1 cellular context compared by ENCODE assay signal in genomic region chr9:95852059-95853032, GRCh38.
A peak's percentile ranks its signal among the peaks of the same experiment; 100 is the strongest.
TF ChIP-seq lines count a peak whose summit lies in the region.

No MANE protein-coding gene starts in this region.

TF ChIP-seq in GM12878, 131 proteins besides CTCF, POLR2A, EP300 and RAD21 (continued from another document):
- no peak for TF ChIP-seq PRDM15 (CRISPR knock-in tag; IDR thresholded peaks at IDR 0.05)
- no peak for TF ChIP-seq SREBF2 (IDR thresholded peaks at IDR 0.05; ENCODE audit: low read length)
- no peak for TF ChIP-seq ZZZ3 (IDR thresholded peaks at IDR 0.05; ENCODE audit: control insufficient read depth, insufficient read length, low read depth)
- TF ChIP-seq ZNF622 (IDR thresholded peaks at IDR 0.05) = no peak
- 0 out of 2 replicates have a peak, but pooled peaks have one; percentile 17 for TF ChIP-seq SPI1 (IDR thresholded peaks at IDR 0.05; ENCODE audit: borderline replicate concordance, insufficient read depth, low read depth, low read length)
- TF ChIP-seq ZBTB4 (CRISPR knock-in tag; IDR thresholded peaks at IDR 0.05) = 0 out of 2 replicates have a peak, but pooled peaks have one; percentile 7
- 0 out of 2 replicates have a peak, but pooled peaks have one; percentile 50 for TF ChIP-seq YY1 (IDR thresholded peaks at IDR 0.05; ENCODE audit: low read depth, low read length)
- TF ChIP-seq PML (IDR thresholded peaks at IDR 0.05; ENCODE audit: low read length) = peak; percentile 92
- TF ChIP-seq TARDBP (IDR thresholded peaks at IDR 0.05; ENCODE audit: borderline replicate concordance) = peak; percentile 87
- peak; percentile 100 for TF ChIP-seq IRF4 (IDR thresholded peaks at IDR 0.05; ENCODE audit: low read depth, low read length)
- no peak for TF ChIP-seq PBX3 (IDR thresholded peaks at IDR 0.05; ENCODE audit: insufficient replicate concordance, low read depth, low read length)
- no peak for TF ChIP-seq PAX8 (IDR thresholded peaks at IDR 0.05)
- TF ChIP-seq BCL3 (IDR thresholded peaks at IDR 0.05; ENCODE audit: borderline replicate concordance, insufficient read depth, low read depth, low read length, poor library complexity, severe bottlenecking) = peak; percentile 94
- TF ChIP-seq HDAC6 (IDR thresholded peaks at IDR 0.05; ENCODE audit: unreplicated experiment) = no peak
- TF ChIP-seq E2F4 (IDR thresholded peaks at IDR 0.05; ENCODE audit: low read depth, low read length) = no peak
- no peak for TF ChIP-seq RFX5 (IDR thresholded peaks at IDR 0.05; ENCODE audit: low read depth, low read length)
- TF ChIP-seq CREM (IDR thresholded peaks at IDR 0.05; ENCODE audit: low read depth) = peak; percentile 97
- TF ChIP-seq EED (IDR thresholded peaks at IDR 0.05; ENCODE audit: low read depth) = peak; percentile 97
- TF ChIP-seq ZNF217 (IDR thresholded peaks at IDR 0.05) = peak; percentile 99
- no peak for TF ChIP-seq ZNF384 (IDR thresholded peaks at IDR 0.05; ENCODE audit: borderline replicate concordance, low read depth, low read length)
- no peak for TF ChIP-seq NR2C2 (IDR thresholded peaks at IDR 0.05; ENCODE audit: borderline replicate concordance, control insufficient read depth, insufficient read length, low read depth)
- TF ChIP-seq NKRF (conservative IDR thresholded peaks at IDR 0.05) = no peak
- no peak for TF ChIP-seq NBN (IDR thresholded peaks at IDR 0.05)
- TF ChIP-seq NFIC (IDR thresholded peaks at IDR 0.05; ENCODE audit: low read depth, low read length) = peak; percentile 100
- peak; percentile 81 for TF ChIP-seq GABPA (IDR thresholded peaks at IDR 0.05; ENCODE audit: low read depth)
- TF ChIP-seq BRCA1 (IDR thresholded peaks at IDR 0.05; ENCODE audit: low read depth, low read length) = no peak
- TF ChIP-seq JUNB (IDR thresholded peaks at IDR 0.05) = peak; percentile 100
- TF ChIP-seq ZNF274 (IDR thresholded peaks at IDR 0.05; ENCODE audit: insufficient read depth, insufficient read length) = no peak
- TF ChIP-seq SIX5 (IDR thresholded peaks at IDR 0.05; ENCODE audit: low read depth, low read length, severe bottlenecking) = no peak
- TF ChIP-seq ATF3 (IDR thresholded peaks at IDR 0.05; ENCODE audit: borderline replicate concordance, extremely low read depth, low read depth, low read length) = no peak
- peak in 1 of 2 experiments; percentile 95; a peak in 2 of 4 replicates for TF ChIP-seq ETV6 (conservative IDR thresholded peaks at IDR 0.05 in 1 of 2, IDR thresholded peaks at IDR 0.05 in 1 of 2; ENCODE audit: borderline replicate concordance in 1 of 2, low read depth in 1 of 2)
- peak; percentile 60; the same call in 1 of the 2 replicates for TF ChIP-seq CBFB (IDR thresholded peaks at IDR 0.05; ENCODE audit: low read depth)
- TF ChIP-seq FOXK2 (IDR thresholded peaks at IDR 0.05) = no peak
- TF ChIP-seq RCOR1 (conservative IDR thresholded peaks at IDR 0.05; ENCODE audit: low read depth, low read length) = peak; percentile 92; the same call in 1 of the 2 replicates
- peak; percentile 62; the same call in 1 of the 2 replicates for TF ChIP-seq RELB (IDR thresholded peaks at IDR 0.05; ENCODE audit: low read depth)
- TF ChIP-seq E4F1 (IDR thresholded peaks at IDR 0.05; ENCODE audit: borderline replicate concordance, partially characterized antibody) = no peak
- no peak for TF ChIP-seq CBX3 (IDR thresholded peaks at IDR 0.05; ENCODE audit: borderline replicate concordance, low read depth)
- no peak for TF ChIP-seq ZNF207 (IDR thresholded peaks at IDR 0.05; ENCODE audit: borderline replicate concordance)
- no peak for TF ChIP-seq SUZ12 (IDR thresholded peaks at IDR 0.05; ENCODE audit: unreplicated experiment)
- no peak for TF ChIP-seq RELA (IDR thresholded peaks at IDR 0.05; ENCODE audit: borderline replicate concordance, partially characterized antibody)
- TF ChIP-seq TBL1XR1 (IDR thresholded peaks at IDR 0.05; ENCODE audit: low read depth, low read length) = peak; percentile 64; the same call in 1 of the 2 replicates
- peak; percentile 98 for TF ChIP-seq RUNX3 (IDR thresholded peaks at IDR 0.05; ENCODE audit: low read length)
